In genomic region chr15:45863881-45864580, GRCh38 we compare ENCODE assay signal across 1 cellular context.
TF ChIP-seq lines count a peak whose summit lies in the region.

No MANE protein-coding gene starts in this region.

TF ChIP-seq in HepG2, 621 proteins besides CTCF, POLR2A, EP300 and RAD21:
- no peak for TF ChIP-seq ZNF598 (CRISPR knock-in tag; IDR thresholded peaks at IDR 0.05; ENCODE audit: borderline replicate concordance)
- TF ChIP-seq FOSL2 (CRISPR knock-in tag; IDR thresholded peaks at IDR 0.05), result 0 out of 2 replicates have a peak, but pooled peaks have one; percentile 11
